ENCODE assay signal across 15 cellular contexts in the genomic region with DNA sequence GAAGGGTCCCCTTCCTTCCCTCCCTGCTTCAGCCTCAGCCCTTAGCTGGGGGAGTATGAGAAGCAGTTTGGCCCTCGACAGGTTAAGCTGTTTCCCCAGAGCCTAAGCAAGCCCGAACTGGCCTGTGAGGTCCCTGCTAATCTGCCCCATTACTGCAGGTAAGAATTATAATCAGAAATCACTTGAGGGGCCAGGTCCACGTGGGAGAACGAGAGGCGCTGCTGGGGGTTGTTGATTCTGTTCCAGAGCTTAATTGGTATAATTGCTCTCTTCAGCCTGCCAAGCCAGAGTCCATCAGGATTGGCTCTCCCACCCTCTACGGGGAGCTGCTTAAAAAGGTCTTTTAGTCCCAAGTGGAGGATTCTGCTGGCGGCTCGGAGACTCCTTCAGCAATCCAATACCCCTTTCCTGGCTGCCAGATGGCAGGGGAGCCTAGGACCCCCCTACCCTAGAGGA.
DNase-seq lines count a peak whose midpoint lies in the region; ATAC-seq and TF ChIP-seq lines count a peak whose summit lies in the region.
"Had no signal": no experiment of that assay in that cellular context is flagged by ENCODE, and none has a peak within 500 bp of the region (broad histone marks: within the 10 kb centered on the region; RNA-seq: fewer than 3 reads in every experiment).

No MANE protein-coding gene starts in this region.

- peak; percentile 94 for DNase-seq in D341Med (ENCODE audit: low spot score)
- peak; percentile 72 for DNase-seq in NCI-H1417 treated with DMSO at 0.1 percent for 48 hours (lab: John Stamatoyannopoulos, UW)
- DNase-seq in NCI-H2227 treated with DMSO at 0.1 percent for 48 hours (lab: John Stamatoyannopoulos, UW) = peak; percentile 30
- DNase-seq in endodermal cell = peak; percentile 40
- no peak for DNase-seq in activated gamma-delta T cell (lab: John Stamatoyannopoulos, UW)
- DNase-seq in WTC11 (ENCODE audit: low spot score) = no peak
- no peak for DNase-seq in upper lobe of left lung
- DNase-seq in foreskin fibroblast = no peak
- DNase-seq: activated naive CD8-positive, alpha-beta T cell treated with anti-CD3 and anti-CD28 coated beads, Interleukin-2, amount 50 U/mL, for 24 hours; esophagus squamous epithelium; heart right ventricle had no signal

- CTCF ChIA-PET in WTC11 (lab: Charles Lee) = interaction anchor here (0.7 to 7.5 kb wide), 4 partner anchors 44 to 86 kb away, joined by 3 to 34 read pairs (median 5); a partner anchor contains a TSS

- POLR2A ChIA-PET in WTC11 (lab: Charles Lee) = no interaction called here

- no peak for TF ChIP-seq EP300 in upper lobe of left lung (IDR thresholded peaks at IDR 0.05)

- H3K9ac ChIP-seq in endodermal cell (ENCODE audit: extremely low read depth, low read length, poor library complexity, severe bottlenecking) = no peak overlapping the region
- H3K9ac ChIP-seq: KMS-11 had no signal

- 88% methylated on average over 8 of the region's 8 CpGs; no CpG with 5 or more reads in 1 of the 2 experiments for WGBS in endodermal cell (ENCODE audit: insufficient coverage in 1 of 2, insufficient read length in 1 of 2), 2 experiments
- 50 to 68% methylated on average over 3 to 8 of the region's 8 CpGs for WGBS in upper lobe of left lung, 2 donors

- H3K4me3 Mint-ChIP-seq in endodermal cell (no peak overlapping the region), WTC11 (no peak overlapping the region)
- H3K4me3 Mint-ChIP-seq: activated naive CD8-positive, alpha-beta T cell treated with anti-CD3 and anti-CD28 coated beads, Interleukin-2, amount 50 U/mL, for 24 hours; memory B cell; neural crest cell had no signal

- TF ChIP-seq CTCF in endodermal cell (conservative IDR thresholded peaks at IDR 0.05) (no peak), WTC11 (IDR thresholded peaks at IDR 0.05) (no peak), upper lobe of left lung (IDR thresholded peaks at IDR 0.05) (no peak), foreskin fibroblast (IDR thresholded peaks at IDR 0.05; ENCODE audit: low read depth, low read length) (no peak)

- H3K9me3 Mint-ChIP-seq in endodermal cell (no peaks in the 10 kb centered on the region), WTC11 (no peaks in the 10 kb centered on the region)
- H3K9me3 Mint-ChIP-seq: activated naive CD8-positive, alpha-beta T cell treated with anti-CD3 and anti-CD28 coated beads, Interleukin-2, amount 50 U/mL, for 24 hours; memory B cell had no signal

- H3K4me1 Mint-ChIP-seq in endodermal cell = peaks cover 19% of the 10 kb centered on the region
- H3K4me1 Mint-ChIP-seq in WTC11 = no peaks in the 10 kb centered on the region
- H3K4me1 Mint-ChIP-seq: activated naive CD8-positive, alpha-beta T cell treated with anti-CD3 and anti-CD28 coated beads, Interleukin-2, amount 50 U/mL, for 24 hours; memory B cell; neural crest cell had no signal

- H3K27ac Mint-ChIP-seq in endodermal cell (no peak overlapping the region), WTC11 (no peak overlapping the region)
- H3K27ac Mint-ChIP-seq: activated naive CD8-positive, alpha-beta T cell treated with anti-CD3 and anti-CD28 coated beads, Interleukin-2, amount 50 U/mL, for 24 hours; memory B cell had no signal

- H3K4me1 ChIP-seq in endodermal cell (ENCODE audit: control insufficient read depth, insufficient read depth, low read length) (peaks cover 10% of the 10 kb centered on the region), upper lobe of left lung (no peaks in the 10 kb centered on the region)
- H3K4me1 ChIP-seq: heart right ventricle had no signal

- no peaks in the 10 kb centered on the region for H3K9me3 ChIP-seq in endodermal cell (ENCODE audit: control insufficient read depth, low read length)
- H3K9me3 ChIP-seq in upper lobe of left lung = no peaks in the 10 kb centered on the region
- H3K9me3 ChIP-seq: esophagus squamous epithelium, heart right ventricle had no signal

- ATAC-seq in WTC11 (no peak), upper lobe of left lung (ENCODE audit: low FRiP score in 2 of 2) (no peak)
- ATAC-seq: activated naive CD8-positive, alpha-beta T cell treated with anti-CD3 and anti-CD28 coated beads, Interleukin-2, amount 50 U/mL, for 24 hours; heart right ventricle; Panc1 had no signal

- no peaks in the 10 kb centered on the region for H3K36me3 ChIP-seq in endodermal cell (ENCODE audit: control insufficient read depth, insufficient read depth, low read length)
- H3K36me3 ChIP-seq in upper lobe of left lung = no peaks in the 10 kb centered on the region
- H3K36me3 ChIP-seq: esophagus squamous epithelium, heart right ventricle had no signal

- H3K4me3 ChIP-seq in endodermal cell (ENCODE audit: low read length) = no peak overlapping the region
- H3K4me3 ChIP-seq in upper lobe of left lung = no peak overlapping the region
- no peak overlapping the region for H3K4me3 ChIP-seq in foreskin fibroblast (ENCODE audit: low read depth in 1 of 2, low read length in 2 of 2)
- H3K4me3 ChIP-seq: esophagus squamous epithelium, heart right ventricle had no signal

- H3K27me3 ChIP-seq in endodermal cell (ENCODE audit: control insufficient read depth, insufficient read depth, low read length, poor library complexity, severe bottlenecking) (no peaks in the 10 kb centered on the region), upper lobe of left lung (no peaks in the 10 kb centered on the region)

- no peak for TF ChIP-seq POLR2A in upper lobe of left lung (IDR thresholded peaks at IDR 0.05)

- H3K27ac ChIP-seq in endodermal cell (ENCODE audit: low read depth, low read length) (no peak overlapping the region), upper lobe of left lung (no peak overlapping the region)
- H3K27ac ChIP-seq: esophagus squamous epithelium, heart right ventricle, KMS-11 had no signal

- H3K27me3 Mint-ChIP-seq in endodermal cell (ENCODE audit: insufficient read depth) (peaks cover 4% of the 10 kb centered on the region), WTC11 (ENCODE audit: low read depth) (peaks cover 4% of the 10 kb centered on the region)

- H3K36me3 Mint-ChIP-seq in endodermal cell (ENCODE audit: low read depth) = no peaks in the 10 kb centered on the region
- H3K36me3 Mint-ChIP-seq in WTC11 = no peaks in the 10 kb centered on the region
- H3K36me3 Mint-ChIP-seq: memory B cell had no signal

TF ChIP-seq in WTC11, 78 proteins besides CTCF, POLR2A, EP300 and RAD21:
- TF ChIP-seq CREM (CRISPR knock-in tag; IDR thresholded peaks at IDR 0.05) = no peak
- TF ChIP-seq, protein P1, sequence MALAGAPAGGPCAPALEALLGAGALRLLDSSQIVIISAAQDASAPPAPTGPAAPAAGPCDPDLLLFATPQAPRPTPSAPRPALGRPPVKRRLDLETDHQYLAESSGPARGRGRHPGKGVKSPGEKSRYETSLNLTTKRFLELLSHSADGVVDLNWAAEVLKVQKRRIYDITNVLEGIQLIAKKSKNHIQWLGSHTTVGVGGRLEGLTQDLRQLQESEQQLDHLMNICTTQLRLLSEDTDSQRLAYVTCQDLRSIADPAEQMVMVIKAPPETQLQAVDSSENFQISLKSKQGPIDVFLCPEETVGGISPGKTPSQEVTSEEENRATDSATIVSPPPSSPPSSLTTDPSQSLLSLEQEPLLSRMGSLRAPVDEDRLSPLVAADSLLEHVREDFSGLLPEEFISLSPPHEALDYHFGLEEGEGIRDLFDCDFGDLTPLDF (CRISPR knock-in tag; IDR thresholded peaks at IDR 0.05) = no peak
- TF ChIP-seq NR3C1 (CRISPR knock-in tag; conservative IDR thresholded peaks at IDR 0.05; ENCODE audit: low read depth) = no peak

Comparison
In these comparisons a context has a peak if more than half of its experiments do, and no peak if none do; other contexts are left out.
1. DNase-seq: peak in D341Med (single experiment), NCI-H1417 treated with DMSO at 0.1 percent for 48 hours (single experiment), NCI-H2227 treated with DMSO at 0.1 percent for 48 hours (single experiment) and endodermal cell (single experiment); none in activated gamma-delta T cell (single experiment), WTC11 (single experiment), upper lobe of left lung (0 of 2) and foreskin fibroblast (0 of 2).